In genomic region chr15:78422571-78423340, GRCh38 we compare ENCODE assay signal across 8 cellular contexts. TPM values are rescaled to one million over a fixed set of nuclear protein-coding genes. Genes with fewer than 3 reads are reported as not detected.
DNase-seq lines count a peak whose midpoint lies in the region; ATAC-seq and TF ChIP-seq lines count a peak whose summit lies in the region.

No MANE protein-coding gene starts in this region.

- CTCF ChIA-PET in Calu3 (lab: Charles Lee) (interaction anchor here (0.6 to 2.1 kb wide), 20 partner anchors 9 to 418 kb away, joined by 3 to 12 read pairs (median 4); partner anchors contain the start of genes CHRNA5, CRABP1, IREB2 and SKIC8), IMR-90 (lab: Yijun Ruan, JAX) (interaction anchor here (0.5 to 1.5 kb wide), 12 partner anchors 9 to 245 kb away, joined by 3 to 5 read pairs (median 3); no protein-coding TSS in a partner anchor), PC-3 (lab: Charles Lee) (interaction anchor here (0.6 to 1.5 kb wide), 5 partner anchors 15 to 123 kb away, joined by 3 read pairs; partner anchors contain the start of gene SKIC8)

- H3K27ac ChIP-seq in IMR-90 (ENCODE audit: insufficient read depth, low read length) = no peak overlapping the region
- H3K27ac ChIP-seq in PC-3 (ENCODE audit: low read length) = no peak overlapping the region
- H3K27ac ChIP-seq in stomach = no peak overlapping the region

- no peaks in the 10 kb centered on the region for H3F3A ChIP-seq in PC-3 (ENCODE audit: low read length, unreplicated experiment)

- no peak overlapping the region for H2BK20ac ChIP-seq in IMR-90 (ENCODE audit: low read depth, low read length)

- no peak overlapping the region for H3K14ac ChIP-seq in IMR-90 (replicated peaks; ENCODE audit: low read depth, low read length)

- no peak overlapping the region for H4K5ac ChIP-seq in IMR-90 (ENCODE audit: low read depth, low read length)

- H3K56ac ChIP-seq in IMR-90 (ENCODE audit: extremely low read depth, insufficient read depth, low read length) = no peak overlapping the region

- WGBS in IMR-90 (ENCODE audit: extremely low coverage in 2 of 2, insufficient read length in 1 of 2), 2 experiments = 64% methylated on average over 5 of the region's 12 CpGs; no CpG with 5 or more reads in 1 of the 2 experiments
- 47 to 55% (median 51%) methylated on average over 12 of the region's 12 CpGs for WGBS in stomach, 5 donors

- peaks cover 10% of the 10 kb centered on the region for H3K4me1 Mint-ChIP-seq in Calu3 (ENCODE audit: low read depth, unreplicated experiment)
- H3K4me1 Mint-ChIP-seq in natural killer cell treated with Interleukin-12 subunit alpha and Interleukin-12 subunit beta and Interleukin-15 and Interleukin-18, amount 100 ng/mL, for 72 hours (ENCODE audit: low read depth in 2 of 2) = peaks cover 3 to 5% of the 10 kb centered on the region in 2 donors

- POLR2A ChIA-PET in IMR-90 (lab: Charles Lee; ENCODE audit: unreplicated experiment) (interaction anchor here (0.6 kb wide), 1 partner anchor 86 kb away, joined by 8 read pairs; no protein-coding TSS in a partner anchor), PC-3 (lab: Charles Lee; ENCODE audit: unreplicated experiment) (no interaction called here)

- intact Hi-C loops in Calu3 (cut with micrococcal nuclease; ENCODE audit: unreplicated experiment) (no loop called here), IMR-90 (cut with micrococcal nuclease) (loop anchor here (1.0 to 5.0 kb wide), 3 partner anchors 114 to 465 kb away; no protein-coding TSS in a partner anchor), PC-3 (cut with micrococcal nuclease) (loop anchor here (2.0 kb wide), 1 partner anchor 114 kb away; no protein-coding TSS in a partner anchor), stomach (cut with DNase I; ENCODE audit: low total_unique reads) (loop anchor here (5.0 kb wide), 1 partner anchor 110 kb away; no protein-coding TSS in a partner anchor)

- H3K27ac Mint-ChIP-seq in Calu3 (ENCODE audit: unreplicated experiment) = no peak overlapping the region
- H3K27ac Mint-ChIP-seq in natural killer cell treated with Interleukin-12 subunit alpha and Interleukin-12 subunit beta and Interleukin-15 and Interleukin-18, amount 100 ng/mL, for 72 hours = no peak overlapping the region

- H4K20me1 ChIP-seq in IMR-90 (ENCODE audit: insufficient read depth, low read length) (no peaks in the 10 kb centered on the region), PC-3 (ENCODE audit: low read length) (no peaks in the 10 kb centered on the region)

- H2AK9ac ChIP-seq in IMR-90 (replicated peaks; ENCODE audit: low read depth, low read length, poor library complexity) = no peak overlapping the region

- H3K27me3 Mint-ChIP-seq in Calu3 (ENCODE audit: unreplicated experiment) = peaks cover 45% of the 10 kb centered on the region
- H3K27me3 Mint-ChIP-seq in natural killer cell treated with Interleukin-12 subunit alpha and Interleukin-12 subunit beta and Interleukin-15 and Interleukin-18, amount 100 ng/mL, for 72 hours = peaks cover 30 to 31% of the 10 kb centered on the region in 2 donors

- no peaks in the 10 kb centered on the region for H3K79me2 ChIP-seq in PC-3 (ENCODE audit: low read length)

- dilution Hi-C loops in IMR-90 (cut with HindIII; ENCODE audit: low sequenced_read_pairs, unreplicated experiment) = no loop called here

- no peaks in the 10 kb centered on the region for H3K4me1 ChIP-seq in IMR-90 (ENCODE audit: control insufficient read depth, insufficient read depth, low read length)
- peaks cover 4% of the 10 kb centered on the region; the same call in 1 of the 2 replicates for H3K4me1 ChIP-seq in PC-3 (ENCODE audit: insufficient read depth, low read length)
- H3K4me1 ChIP-seq in stomach = peaks cover 0 to 7% (median 0%) of the 10 kb centered on the region in 4 donors

- H3K18ac ChIP-seq in IMR-90 (ENCODE audit: low read depth, low read length) = no peak overlapping the region

- H3K9me3 ChIP-seq in IMR-90 (ENCODE audit: control insufficient read depth, insufficient read depth, low read length) (no peaks in the 10 kb centered on the region; the same call in none of the 2 replicates), PC-3 (ENCODE audit: low read length) (no peaks in the 10 kb centered on the region), stomach (no peaks in the 10 kb centered on the region)

- H3K27me3 ChIP-seq in IMR-90 (ENCODE audit: control insufficient read depth, insufficient read depth, low read length) (peaks cover 20% of the 10 kb centered on the region), PC-3 (ENCODE audit: low read length) (no peaks in the 10 kb centered on the region), stomach (peaks cover 0 to 10% (median 0%) of the 10 kb centered on the region in 3 donors)

- TF ChIP-seq CTCF in Calu3 (IDR thresholded peaks at IDR 0.05; ENCODE audit: unreplicated experiment) (peak; percentile 93), IMR-90 (conservative IDR thresholded peaks at IDR 0.05; ENCODE audit: low read depth, low read length) (peak; percentile 83), PC-3 (conservative IDR thresholded peaks at IDR 0.05; ENCODE audit: low read depth, low read length) (peak; percentile 91), stomach (IDR thresholded peaks at IDR 0.05) (peak in 5 of 7 experiments; percentile 75 to 88 (median 86))

- H3K9me3 Mint-ChIP-seq in Calu3 (ENCODE audit: low read depth, unreplicated experiment) = no peaks in the 10 kb centered on the region
- H3K9me3 Mint-ChIP-seq in natural killer cell treated with Interleukin-12 subunit alpha and Interleukin-12 subunit beta and Interleukin-15 and Interleukin-18, amount 100 ng/mL, for 72 hours = no peaks in the 10 kb centered on the region

- TF ChIP-seq POLR2A in IMR-90 (IDR thresholded peaks at IDR 0.05; ENCODE audit: low read depth, low read length) (no peak), stomach (IDR thresholded peaks at IDR 0.05) (no peak)

- no peaks in the 10 kb centered on the region for H3K79me1 ChIP-seq in IMR-90 (ENCODE audit: low read depth in 1 of 2, low read length in 2 of 2)

- no peak overlapping the region for H3K4ac ChIP-seq in IMR-90 (ENCODE audit: low read depth, low read length)

- H2AFZ ChIP-seq in IMR-90 (replicated peaks; ENCODE audit: low read length, poor library complexity) (no peak overlapping the region), PC-3 (ENCODE audit: low read length) (no peak overlapping the region)

- DNase-seq in Calu3 (peak; percentile 70), IMR-90 (peak; percentile 45), PC-3 (peak; percentile 69), activated T-cell treated with anti-CD3 and anti-CD28 coated beads for 24 hours (ENCODE audit: low read depth) (peak; percentile 37), stomach (peak; percentile 72)
- DNase-seq in natural killer cell treated with Interleukin-12 subunit alpha and Interleukin-12 subunit beta and Interleukin-15 and Interleukin-18, amount 100 ng/mL, for 72 hours (ENCODE audit: low spot score) = peak; percentile 71

- no peak overlapping the region for H2BK120ac ChIP-seq in IMR-90 (ENCODE audit: low read depth, low read length)

- no peak overlapping the region for H2BK5ac ChIP-seq in IMR-90 (ENCODE audit: low read depth, low read length, poor library complexity, severe bottlenecking)

- no TSS peak for BruUV-seq in Calu3 (replicated peaks; lab: Mats Ljungman, UMichigan)
- no TSS peak for BruUV-seq in IMR-90 (replicated peaks; lab: Mats Ljungman, UMichigan)
- BruUV-seq in PC-3 (replicated peaks; lab: Mats Ljungman, UMichigan) = no TSS peak

- ATAC-seq in IMR-90 (ENCODE audit: low read depth) (peak; percentile 98), PC-3 (peak; percentile 53), esophagus mucosa (peak; percentile 79), HG02840 (IDR thresholded peaks at IDR 0.05; ENCODE audit: low FRiP score, unreplicated experiment) (no peak)
- peak; percentile 62 to 75 for ATAC-seq in natural killer cell treated with Interleukin-12 subunit alpha and Interleukin-12 subunit beta and Interleukin-15 and Interleukin-18, amount 100 ng/mL, for 72 hours

- TF ChIP-seq RAD21 in IMR-90 (IDR thresholded peaks at IDR 0.05; ENCODE audit: low read length) = peak; percentile 67

- H3K4me3 Mint-ChIP-seq in Calu3 (ENCODE audit: low read depth, unreplicated experiment) = no peak overlapping the region
- H3K4me3 Mint-ChIP-seq in natural killer cell treated with Interleukin-12 subunit alpha and Interleukin-12 subunit beta and Interleukin-15 and Interleukin-18, amount 100 ng/mL, for 72 hours = no peak overlapping the region

- no peak for TF ChIP-seq EP300 in stomach (IDR thresholded peaks at IDR 0.05)

- H3K36me3 Mint-ChIP-seq in Calu3 (ENCODE audit: insufficient read depth, unreplicated experiment) = no peaks in the 10 kb centered on the region
- no peaks in the 10 kb centered on the region for H3K36me3 Mint-ChIP-seq in natural killer cell treated with Interleukin-12 subunit alpha and Interleukin-12 subunit beta and Interleukin-15 and Interleukin-18, amount 100 ng/mL, for 72 hours

- H3K9ac ChIP-seq in IMR-90 (ENCODE audit: low read depth, low read length) (no peak overlapping the region), PC-3 (ENCODE audit: low read length) (no peak overlapping the region)

- no peak overlapping the region for H3K4me3 ChIP-seq in IMR-90 (ENCODE audit: insufficient read depth, low read depth, low read length)
- no peak overlapping the region for H3K4me3 ChIP-seq in PC-3 (ENCODE audit: low read length)
- no peak overlapping the region for H3K4me3 ChIP-seq in stomach

- H2AK5ac ChIP-seq in IMR-90 (ENCODE audit: low read depth, low read length) = no peak overlapping the region

- no peaks in the 10 kb centered on the region for H3K9me2 ChIP-seq in PC-3 (replicated peaks; ENCODE audit: low read length)

- in situ Hi-C loops in IMR-90 (cut with MboI; ENCODE audit: low sequenced_read_pairs) = loop anchor here (10.0 kb wide), 1 partner anchor 308 kb away; no protein-coding TSS in a partner anchor

- H3K36me3 ChIP-seq in IMR-90 (ENCODE audit: control insufficient read depth, insufficient read depth, low read length) = no peaks in the 10 kb centered on the region
- H3K36me3 ChIP-seq in PC-3 (ENCODE audit: low read depth, low read length) = no peaks in the 10 kb centered on the region
- H3K36me3 ChIP-seq in stomach = no peaks in the 10 kb centered on the region

- H2BK15ac ChIP-seq in IMR-90 (ENCODE audit: low read depth, low read length) = no peak overlapping the region

- no peaks in the 10 kb centered on the region for H3K9me1 ChIP-seq in IMR-90 (ENCODE audit: insufficient read depth, low read length)

- no peak overlapping the region for H4K8ac ChIP-seq in IMR-90 (ENCODE audit: low read depth in 2 of 2, low read length in 2 of 2)

- no peak overlapping the region for H4K91ac ChIP-seq in IMR-90 (ENCODE audit: insufficient read depth, low read depth, low read length)

- no peak overlapping the region for H3K4me2 ChIP-seq in IMR-90 (ENCODE audit: low read depth, low read length)
- no peak overlapping the region for H3K4me2 ChIP-seq in PC-3 (ENCODE audit: low read length)

- H3K23ac ChIP-seq in IMR-90 (ENCODE audit: low read depth, low read length) = no peak overlapping the region

RNA-seq across cellular contexts. Expression of gene IREB2, which starts 15.3 kb away (rescaled TPM):
- total RNA-seq in Calu3 (2022) (83.2 and 84.5 TPM in 2 replicates), IMR-90 (2012; rRNA removed) (12.2 and 23.6 TPM in 2 replicates), PC-3 (2014; rRNA removed) (6.5 and 9.0 TPM in 2 replicates), esophagus mucosa (33.0 TPM), stomach (100 to 1,000 TPM in 4 of 5 donors, 10 to 100 TPM in 1; 34.1 to 248 (median 130) TPM)
- polyA plus RNA-seq in IMR-90 (2012; rRNA removed) (10.0 and 13.5 TPM in 2 replicates), stomach (1 to 10 TPM; 7.0 to 9.0 (median 8.5) TPM)
- 2.5 and 3.2 TPM in 2 replicates for polyA plus RNA-seq in IMR-90 (2012; cell fraction: cytosol; rRNA removed)
- 5.7 and 23.7 TPM in 2 replicates for polyA plus RNA-seq in IMR-90 (2012; cell fraction: nucleus; rRNA removed; ENCODE audit: low replicate concordance)
- 10 to 100 TPM; 79.0 to 92.8 TPM for total RNA-seq in natural killer cell treated with Interleukin-12 subunit alpha and Interleukin-12 subunit beta and Interleukin-15 and Interleukin-18, amount 100 ng/mL, for 72 hours
